Comparison of ENCODE assay signal across 8 cellular contexts in genomic region chr1:235326719-235327558, GRCh38. TPM values are rescaled to one million over a fixed set of nuclear protein-coding genes. Genes with fewer than 3 reads are reported as not detected.
DNase-seq lines count a peak whose midpoint lies in the region; ATAC-seq and TF ChIP-seq lines count a peak whose summit lies in the region.

No MANE protein-coding gene starts in this region.

- DNase-seq in GM06990 (ENCODE audit: extremely low read depth, insufficient read length): peak; percentile 74
- DNase-seq in SK-N-DZ (ENCODE audit: low spot score): peak; percentile 31
- peak; percentile 43 to 74 (median 47) for DNase-seq in heart left ventricle
- DNase-seq in posterior vena cava (ENCODE audit: low spot score): peak; percentile 86
- peak; percentile 74 for DNase-seq in upper lobe of right lung

- no peak for TF ChIP-seq CTCF in GM06990 (IDR thresholded peaks at IDR 0.05; ENCODE audit: insufficient read depth, low read length, poor library complexity, severe bottlenecking)
- peak in 1 of 12 donors; percentile 18 for TF ChIP-seq CTCF in heart left ventricle (IDR thresholded peaks at IDR 0.05)
- no peak for TF ChIP-seq CTCF in upper lobe of right lung (IDR thresholded peaks at IDR 0.05)

- peak overlapping the region; percentile 92 for H3K27ac Mint-ChIP-seq in activated naive CD8-positive, alpha-beta T cell

- no peaks in the 10 kb centered on the region for H3K9me3 Mint-ChIP-seq in activated naive CD8-positive, alpha-beta T cell (ENCODE audit: low read depth)

- peaks cover 8% of the 10 kb centered on the region for H3K36me3 Mint-ChIP-seq in activated naive CD8-positive, alpha-beta T cell

- H3K4me1 ChIP-seq in heart left ventricle (peaks cover 16 to 77% (median 60%) of the 10 kb centered on the region in 12 donors), upper lobe of right lung (peaks cover 51% of the 10 kb centered on the region)

- H3K27me3 ChIP-seq in GM06990 (replicated peaks; ENCODE audit: control insufficient read depth, insufficient read depth, low read length) (no peaks in the 10 kb centered on the region), heart left ventricle (no peaks in the 10 kb centered on the region), upper lobe of right lung (no peaks in the 10 kb centered on the region)

- peak overlapping the region; percentile 98 for H3K4me3 ChIP-seq in GM06990 (replicated peaks; ENCODE audit: low read depth, low read length)
- peak overlapping the region; percentile 75 to 96 (median 92) for H3K4me3 ChIP-seq in heart left ventricle
- H3K4me3 ChIP-seq in upper lobe of right lung: peak overlapping the region; percentile 70

- peak overlapping the region; percentile 96 for H3K4me3 Mint-ChIP-seq in activated naive CD8-positive, alpha-beta T cell

- TF ChIP-seq POLR2A in heart left ventricle (IDR thresholded peaks at IDR 0.05): no peak

- H3K4me1 Mint-ChIP-seq in activated naive CD8-positive, alpha-beta T cell (ENCODE audit: low read depth): peaks cover 39% of the 10 kb centered on the region

- no peaks in the 10 kb centered on the region; the same call in 1 of the 2 replicates for H3K36me3 ChIP-seq in GM06990 (ENCODE audit: control insufficient read depth, insufficient read depth, low read length)
- H3K36me3 ChIP-seq in heart left ventricle: peaks cover 0 to 9% (median 0%) of the 10 kb centered on the region in 9 donors
- H3K36me3 ChIP-seq in upper lobe of right lung: no peaks in the 10 kb centered on the region

- intact Hi-C loops in heart left ventricle (cut with DNase I): loop anchor here in 9 of 10 donors (5.0 to 10.0 kb wide), 9 partner anchors 40 to 175 kb away; partner anchors contain the start of genes TBCE (in 2 of the 9), B3GALNT2 (in 1 of the 9) and RBM34 (in 1 of the 9)
- intact Hi-C loops in posterior vena cava (cut with DNase I): loop anchor here in 1 of 2 donors (10.0 kb wide), 1 partner anchor 52 kb away; no protein-coding TSS in a partner anchor
- intact Hi-C loops in upper lobe of right lung (cut with DNase I): no loop called here

- no peaks in the 10 kb centered on the region for H3K9me3 ChIP-seq in heart left ventricle
- H3K9me3 ChIP-seq in upper lobe of right lung: no peaks in the 10 kb centered on the region

- WGBS in heart left ventricle, 4 donors: 0 to 1% (median 0%) methylated on average over 15 to 78 of the region's 78 CpGs

- no peaks in the 10 kb centered on the region for H3K27me3 Mint-ChIP-seq in activated naive CD8-positive, alpha-beta T cell

- ATAC-seq in HG03432 (IDR thresholded peaks at IDR 0.05; ENCODE audit: unreplicated experiment) (peak; percentile 12), heart left ventricle (peak in 2 of 4 donors; percentile 1 to 4), upper lobe of right lung (peak; percentile 2), HG02588 (IDR thresholded peaks at IDR 0.05; ENCODE audit: unreplicated experiment) (no peak)

- H3K27ac ChIP-seq in heart left ventricle: peak overlapping the region; percentile 87 to 98 (median 96)
- H3K27ac ChIP-seq in upper lobe of right lung: peak overlapping the region; percentile 92

RNA-seq across cellular contexts. Expression of gene ARID4B, which starts 1.0 kb away (rescaled TPM):
- polyA plus RNA-seq in SK-N-DZ (2014; cell fraction: cytosol; rRNA removed): 7.6 and 9.6 TPM in 2 replicates
- polyA plus RNA-seq in SK-N-DZ (2014; cell fraction: nucleus; rRNA removed): 14.1 and 18.4 TPM in 2 replicates
- total RNA-seq in heart left ventricle (10 to 100 TPM; 12.4 to 20.4 (median 15.3) TPM), posterior vena cava (10 to 100 TPM; 28.5 to 33.2 TPM), upper lobe of right lung (38.7 TPM)
- 10 to 100 TPM; 12.8 to 18.4 TPM for polyA plus RNA-seq in heart left ventricle

RNA-seq across cellular contexts. Expression of gene GGPS1, which starts 1.4 kb away (rescaled TPM):
- polyA plus RNA-seq in SK-N-DZ (2014; cell fraction: cytosol; rRNA removed): 29.6 TPM in 2 replicates
- polyA plus RNA-seq in SK-N-DZ (2014; cell fraction: nucleus; rRNA removed): 11.9 and 16.0 TPM in 2 replicates
- total RNA-seq in heart left ventricle: 10 to 100 TPM; 16.4 to 40.2 (median 30.0) TPM
- 10 to 100 TPM; 22.1 to 29.7 TPM for polyA plus RNA-seq in heart left ventricle
- total RNA-seq in posterior vena cava: 10 to 100 TPM; 30.8 to 36.9 TPM
- total RNA-seq in upper lobe of right lung: 33.1 TPM

RNA-seq across cellular contexts. Expression of gene TBCE, which starts 40.3 kb away (rescaled TPM):
- polyA plus RNA-seq in SK-N-DZ (2014; cell fraction: cytosol; rRNA removed): 26.7 and 29.7 TPM in 2 replicates
- 24.8 and 35.0 TPM in 2 replicates for polyA plus RNA-seq in SK-N-DZ (2014; cell fraction: nucleus; rRNA removed)
- total RNA-seq in heart left ventricle: 10 to 100 TPM; 15.2 to 23.2 (median 18.0) TPM
- polyA plus RNA-seq in heart left ventricle: 10 to 100 TPM; 22.3 to 39.5 TPM
- 10 to 100 TPM; 22.2 to 25.2 TPM for total RNA-seq in posterior vena cava
- 27.2 TPM for total RNA-seq in upper lobe of right lung

Comparison
In these comparisons a context has a peak if more than half of its experiments do, and no peak if none do; other contexts are left out.
1. DNase-seq: peak in every context shown above with its lines; median percentile 86 in posterior vena cava; 74 in GM06990; 74 in upper lobe of right lung; 47 in heart left ventricle; 31 in SK-N-DZ.